Comparison of ENCODE assay signal across 8 cellular contexts in genomic region chr5:122844916-122845252, GRCh38. TPM values are rescaled to one million over a fixed set of nuclear protein-coding genes. Genes with fewer than 3 reads are reported as not detected.
A peak's percentile ranks its signal among the peaks of the same experiment; 100 is the strongest.
DNase-seq lines count a peak whose midpoint lies in the region; ATAC-seq and TF ChIP-seq lines count a peak whose summit lies in the region.

No MANE protein-coding gene starts in this region.

- under 1% methylated on average over 17 of the region's 17 CpGs for WGBS in prostate gland

- TF ChIP-seq CTCF in RWPE1 (conservative IDR thresholded peaks at IDR 0.05; ENCODE audit: low read depth) (no peak), fibroblast of the aortic adventitia (IDR thresholded peaks at IDR 0.05; ENCODE audit: insufficient read depth, low read length) (no peak), prostate gland (IDR thresholded peaks at IDR 0.05) (no peak)

- TF ChIP-seq POLR2A in prostate gland (IDR thresholded peaks at IDR 0.05): no peak

- H3K27ac ChIP-seq in RWPE1 (peak overlapping the region; percentile 95), prostate gland (peak overlapping the region; percentile 81 to 90)

- DNase-seq in activated CD4-positive, CD25-positive, alpha-beta regulatory T cell (lab: John Stamatoyannopoulos, UW): no peak
- DNase-seq in RWPE1 (ENCODE audit: low spot score) (no peak), fibroblast of the aortic adventitia (ENCODE audit: low read depth) (no peak), prostate gland (ENCODE audit: low spot score) (no peak), KBM-7 (no peak), NCI-H2196 treated with DMSO at 0.1 percent for 48 hours (lab: John Stamatoyannopoulos, UW; ENCODE audit: unreplicated experiment) (no peak)

- H3K4me3 ChIP-seq in fibroblast of the aortic adventitia (ENCODE audit: low read depth, low read length) (peak overlapping the region; percentile 83), prostate gland (peak overlapping the region; percentile 90 to 94)

- in situ Hi-C loops in KBM-7 (cut with MboI; ENCODE audit: low pct_unique_long_range_greater_than_20kb, low sequenced_read_pairs): no loop called here

- H3K27me3 ChIP-seq in prostate gland (replicated peaks; ENCODE audit: insufficient read depth): no peaks in the 10 kb centered on the region

- CTCF ChIA-PET in RWPE1 (lab: Yijun Ruan, JAX): interaction anchor here (0.9 to 2.4 kb wide), 2 partner anchors 70 to 141 kb away, joined by 3 to 5 read pairs; partner anchors contain the start of gene SNX2

- intact Hi-C loops in prostate gland (cut with DNase I): loop anchor here (10.0 kb wide), 2 partner anchors 190 to 240 kb away; partner anchors contain the start of genes PPIC and PRDM6

- peak; percentile 3 to 10 for ATAC-seq in activated CD4-positive, CD25-positive, alpha-beta regulatory T cell treated with anti-CD3 and anti-CD28 coated beads, Interleukin-2, amount 50 U/mL, for 24 hours
- ATAC-seq in HG02642 (IDR thresholded peaks at IDR 0.05; ENCODE audit: poor library complexity, unreplicated experiment): peak; percentile 49

- H3K9me3 ChIP-seq in prostate gland: no peaks in the 10 kb centered on the region

- no peaks in the 10 kb centered on the region for H3K36me3 ChIP-seq in prostate gland

- POLR2A ChIA-PET in RWPE1 (lab: Yijun Ruan, JAX; ENCODE audit: low non-redundant PET): no interaction called here

- no peaks in the 10 kb centered on the region for H3K4me1 ChIP-seq in prostate gland (replicated peaks)

RNA-seq across cellular contexts. Expression of gene SNX24, which starts 0.5 kb away (rescaled TPM):
- total RNA-seq in fibroblast of the aortic adventitia (ENCODE audit: low replicate concordance): 16.8 and 26.5 TPM in 2 replicates
- 10 to 100 TPM in 1 of 2 donors, 1 to 10 TPM in 1; 9.8 to 13.3 TPM for total RNA-seq in prostate gland
